Comparison of ENCODE assay signal across 10 cellular contexts in the genomic region with DNA sequence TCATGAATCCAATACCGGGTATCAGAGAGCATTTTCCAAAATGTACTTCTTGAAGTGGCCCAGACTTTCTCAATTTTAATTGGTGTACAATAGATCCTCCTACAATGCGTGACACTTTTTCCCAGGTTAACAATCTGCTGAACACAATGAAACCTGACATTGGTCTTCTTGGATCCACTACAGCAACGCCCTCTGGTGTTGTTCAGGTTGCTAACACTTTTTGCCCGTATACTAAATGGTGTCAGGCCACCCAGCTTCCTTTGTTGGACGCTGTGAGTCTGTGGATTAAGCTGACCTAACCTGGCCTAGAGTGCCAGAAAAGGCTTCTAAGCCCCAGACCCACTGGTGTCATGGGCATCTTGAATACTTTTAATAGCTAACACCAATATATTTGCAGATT.
DNase-seq lines count a peak whose midpoint lies in the region; ATAC-seq and TF ChIP-seq lines count a peak whose summit lies in the region.
"Had no signal": no experiment of that assay in that cellular context is flagged by ENCODE, and none has a peak within 500 bp of the region (broad histone marks: within the 10 kb centered on the region; RNA-seq: fewer than 3 reads in every experiment).

No MANE protein-coding gene starts in this region.

- TF ChIP-seq CTCF in 22Rv1 (IDR thresholded peaks at IDR 0.05): peak; percentile 46
- 0 out of 2 replicates have a peak, but pooled peaks have one; percentile 10 for TF ChIP-seq CTCF in MM.1S (IDR thresholded peaks at IDR 0.05; ENCODE audit: low read length)
- TF ChIP-seq CTCF in heart right ventricle (IDR thresholded peaks at IDR 0.05): peak in 2 of 9 donors; percentile 13 to 16

- H3K79me2 ChIP-seq in MM.1S (ENCODE audit: low read length): no peaks in the 10 kb centered on the region

- 43 to 58% methylated on average over 5 of the region's 5 CpGs for WGBS in heart right ventricle, 2 donors

- H3K9ac ChIP-seq in MM.1S (ENCODE audit: low read length): no peak overlapping the region

- H2AFZ ChIP-seq in MM.1S (ENCODE audit: low read length): no peak overlapping the region

- H3K4me2 ChIP-seq in MM.1S (ENCODE audit: low read depth, low read length): no peak overlapping the region

- H3F3A ChIP-seq in MM.1S (ENCODE audit: insufficient read depth, low read length): no peaks in the 10 kb centered on the region

- no peaks in the 10 kb centered on the region for H4K20me1 ChIP-seq in MM.1S (ENCODE audit: insufficient read depth, low read length)

- H3K4me3 ChIP-seq in MM.1S (ENCODE audit: low read length) (no peak overlapping the region), heart right ventricle (no peak overlapping the region)
- H3K4me3 ChIP-seq: dorsolateral prefrontal cortex had no signal

- no peaks in the 10 kb centered on the region for H3K9me2 ChIP-seq in MM.1S (replicated peaks; ENCODE audit: insufficient read depth, low read length)

- H3K4me1 ChIP-seq in MM.1S (ENCODE audit: low read length) (no peaks in the 10 kb centered on the region), heart right ventricle (peaks cover 0 to 4% (median 0%) of the 10 kb centered on the region in 9 donors)

- no peaks in the 10 kb centered on the region for H3K27me3 ChIP-seq in MM.1S (replicated peaks; ENCODE audit: insufficient read depth, low read length)
- H3K27me3 ChIP-seq in heart right ventricle: peaks cover 0 to 4% (median 0%) of the 10 kb centered on the region in 7 donors
- H3K27me3 ChIP-seq: dorsolateral prefrontal cortex had no signal

- H3K36me3 ChIP-seq in MM.1S (replicated peaks; ENCODE audit: insufficient read depth, low read length) (no peaks in the 10 kb centered on the region), heart right ventricle (no peaks in the 10 kb centered on the region)

- ATAC-seq in GM21381 (IDR thresholded peaks at IDR 0.05; ENCODE audit: unreplicated experiment) (no peak), HG03460 (IDR thresholded peaks at IDR 0.05; ENCODE audit: unreplicated experiment) (no peak), GM19023 (IDR thresholded peaks at IDR 0.05; ENCODE audit: unreplicated experiment) (no peak), heart right ventricle (no peak)

- intact Hi-C loops in heart right ventricle (cut with DNase I): no loop called here

- no peaks in the 10 kb centered on the region for H3K9me3 ChIP-seq in MM.1S (replicated peaks; ENCODE audit: insufficient read depth, low read length)
- H3K9me3 ChIP-seq in heart right ventricle: peaks cover 0 to 13% (median 0%) of the 10 kb centered on the region in 11 donors

- H3K27ac ChIP-seq in 22Rv1 (no peak overlapping the region), MM.1S (ENCODE audit: low read length) (no peak overlapping the region), heart right ventricle (no peak overlapping the region)
- H3K27ac ChIP-seq: dorsolateral prefrontal cortex had no signal

- DNase-seq in ELR (ENCODE audit: low read depth): peak; percentile 22
- no peak for DNase-seq in MM.1S
- peak; percentile 58 for DNase-seq in cerebellar cortex (ENCODE audit: low spot score)
- no peak for DNase-seq in heart right ventricle
- DNase-seq: dorsolateral prefrontal cortex; stimulated activated CD4-positive, alpha-beta T cell treated with anti-CD3 and anti-CD28 coated beads, Interleukin-4, amount 100 ng/mL, for 4 hours had no signal

Comparison
In these comparisons a context has a peak if more than half of its experiments do, and no peak if none do; other contexts are left out.
1. DNase-seq: peak in ELR (single experiment) and cerebellar cortex (single experiment); none in MM.1S (single experiment) and heart right ventricle (0 of 2).